Comparison of ENCODE assay signal across 8 cellular contexts in genomic region chr22:19120829-19121630, GRCh38. TPM values are rescaled to one million over a fixed set of nuclear protein-coding genes. Genes with fewer than 3 reads are reported as not detected.
A peak's percentile ranks its signal among the peaks of the same experiment; 100 is the strongest.
DNase-seq lines count a peak whose midpoint lies in the region; ATAC-seq and TF ChIP-seq lines count a peak whose summit lies in the region.

No MANE protein-coding gene starts in this region.

- WGBS in mesendoderm (ENCODE audit: extremely low coverage, insufficient coverage, low lambda C conversion rate): no CpG with 5 or more reads among the region's 23 CpGs

- H3K27ac ChIP-seq in PC-3 (ENCODE audit: low read length) (peak overlapping the region; percentile 20; the same call in 1 of the 2 replicates), colonic mucosa (peak overlapping the region; percentile 91), mesendoderm (ENCODE audit: low read depth, low read length) (no peak overlapping the region)

- H3K4me3 ChIP-seq in PC-3 (ENCODE audit: low read length): peak overlapping the region; percentile 96
- H3K4me3 ChIP-seq in colonic mucosa: peak overlapping the region; percentile 92
- peak overlapping the region; percentile 95 for H3K4me3 ChIP-seq in mesendoderm (ENCODE audit: low read length)

- peaks cover 35% of the 10 kb centered on the region; the same call in 1 of the 2 replicates for H4K20me1 ChIP-seq in PC-3 (ENCODE audit: low read length)

- H3K4ac ChIP-seq in mesendoderm (ENCODE audit: low read depth, low read length): no peak overlapping the region

- H3K23ac ChIP-seq in mesendoderm (ENCODE audit: low read length): no peak overlapping the region

- POLR2A ChIA-PET in PC-3 (lab: Charles Lee; ENCODE audit: unreplicated experiment): interaction anchor here (0.6 kb wide), 1 partner anchor 35 kb away, joined by 7 read pairs; no protein-coding TSS in a partner anchor

- H3K18ac ChIP-seq in mesendoderm (ENCODE audit: low read length): no peak overlapping the region

- H3K79me2 ChIP-seq in PC-3 (ENCODE audit: low read length) (peaks cover 58% of the 10 kb centered on the region), mesendoderm (ENCODE audit: control insufficient read depth, insufficient read depth, low read length) (peaks cover 53% of the 10 kb centered on the region)

- H3K4me1 ChIP-seq in PC-3 (ENCODE audit: insufficient read depth, low read length) (peaks cover 13% of the 10 kb centered on the region), colonic mucosa (peaks cover 28% of the 10 kb centered on the region), mesendoderm (ENCODE audit: control insufficient read depth, low read depth, low read length) (peaks cover 6% of the 10 kb centered on the region)

- no peak overlapping the region for H2BK120ac ChIP-seq in mesendoderm (ENCODE audit: low read depth, low read length)

- TF ChIP-seq CTCF in PC-3 (conservative IDR thresholded peaks at IDR 0.05; ENCODE audit: low read depth, low read length) (no peak), colonic mucosa (IDR thresholded peaks at IDR 0.05) (no peak)

- H3F3A ChIP-seq in PC-3 (ENCODE audit: low read length, unreplicated experiment): no peaks in the 10 kb centered on the region

- intact Hi-C loops in PC-3 (cut with micrococcal nuclease) (no loop called here), colonic mucosa (cut with DNase I) (no loop called here)

- no peak overlapping the region for H4K5ac ChIP-seq in mesendoderm (ENCODE audit: low read length)

- peak overlapping the region; percentile 78 for H3K9ac ChIP-seq in PC-3 (ENCODE audit: low read length)
- H3K9ac ChIP-seq in colonic mucosa (ENCODE audit: low read depth in 2 of 2, low read length in 2 of 2): peak overlapping the region; percentile 90 to 92
- peak overlapping the region; percentile 99 for H3K9ac ChIP-seq in mesendoderm (ENCODE audit: low read length)

- no peaks in the 10 kb centered on the region for H3K9me2 ChIP-seq in PC-3 (replicated peaks; ENCODE audit: low read length)

- peak; percentile 46 for DNase-seq in activated naive CD4-positive, alpha-beta T cell treated with Interleukin-2 at 50 U/mL for 16 hours
- DNase-seq in activated naive CD4-positive, alpha-beta T cell (lab: John Stamatoyannopoulos, UW): no peak
- DNase-seq in PC-3 (peak; percentile 76), colonic mucosa (peak; percentile 75), mesendoderm (peak; percentile 88), NCI-H510A treated with DMSO at 0.1 percent for 48 hours (lab: John Stamatoyannopoulos, UW) (no peak), medulla oblongata (ENCODE audit: extremely low spot score) (no peak)

- peak overlapping the region; percentile 100 for H3K56ac ChIP-seq in mesendoderm (ENCODE audit: low read length)

- H3K36me3 ChIP-seq in PC-3 (ENCODE audit: low read depth, low read length) (no peaks in the 10 kb centered on the region), colonic mucosa (no peaks in the 10 kb centered on the region), mesendoderm (ENCODE audit: control insufficient read depth, insufficient read depth, low read length) (no peaks in the 10 kb centered on the region)

- H3K9me3 ChIP-seq in PC-3 (ENCODE audit: low read length): no peaks in the 10 kb centered on the region
- no peaks in the 10 kb centered on the region for H3K9me3 ChIP-seq in colonic mucosa

- H2BK15ac ChIP-seq in mesendoderm (replicated peaks; ENCODE audit: low read depth): no peak overlapping the region

- no peaks in the 10 kb centered on the region for H3K27me3 ChIP-seq in PC-3 (ENCODE audit: low read length)
- no peaks in the 10 kb centered on the region for H3K27me3 ChIP-seq in colonic mucosa
- no peaks in the 10 kb centered on the region for H3K27me3 ChIP-seq in mesendoderm (ENCODE audit: insufficient read depth, low read length, poor library complexity)

- H3K4me2 ChIP-seq in PC-3 (ENCODE audit: low read length): peak overlapping the region; percentile 90
- H3K4me2 ChIP-seq in mesendoderm (ENCODE audit: low read length): peak overlapping the region; percentile 87

- H4K8ac ChIP-seq in mesendoderm (ENCODE audit: low read depth, low read length): no peak overlapping the region

- peak; percentile 75 for ATAC-seq in PC-3
- ATAC-seq in GM21723 (IDR thresholded peaks at IDR 0.05; ENCODE audit: unreplicated experiment): no peak

- H2AFZ ChIP-seq in PC-3 (ENCODE audit: low read length): no peak overlapping the region

- BruUV-seq in PC-3 (replicated peaks; lab: Mats Ljungman, UMichigan): TSS peak; percentile 53

- CTCF ChIA-PET in PC-3 (lab: Charles Lee): no interaction called here

- H2BK5ac ChIP-seq in mesendoderm (ENCODE audit: low read length): no peak overlapping the region

- H3K79me1 ChIP-seq in mesendoderm (ENCODE audit: low read length): peaks cover 35% of the 10 kb centered on the region

- H2AK5ac ChIP-seq in mesendoderm (ENCODE audit: low read length): no peak overlapping the region

RNA-seq across cellular contexts. Expression of gene DGCR2, which starts 1.2 kb away (rescaled TPM):
- total RNA-seq in PC-3 (2014; rRNA removed) (36.1 and 46.1 TPM in 2 replicates), colonic mucosa (10 to 100 TPM; 71.6 to 82.5 TPM)
- polyA plus RNA-seq in mesendoderm (2013, experiment 1 of 2): 33.9 TPM
- polyA plus RNA-seq in mesendoderm (2013, experiment 2 of 2): 32.7 TPM

RNA-seq across cellular contexts. Expression of gene TSSK2, which starts 10.1 kb away (rescaled TPM):
- total RNA-seq in PC-3 (2014; rRNA removed): 0.17 TPM in 1 of 2 replicates, not detected in the other
- total RNA-seq in colonic mucosa: not detected
- polyA plus RNA-seq in mesendoderm (2013, experiment 1 of 2): not detected
- not detected for polyA plus RNA-seq in mesendoderm (2013, experiment 2 of 2)

RNA-seq across cellular contexts. Expression of gene ESS2, which starts 23.4 kb away (rescaled TPM):
- 12.6 and 22.9 TPM in 2 replicates for total RNA-seq in PC-3 (2014; rRNA removed)
- total RNA-seq in colonic mucosa: 10 to 100 TPM; 12.8 to 16.1 TPM
- 10.7 TPM for polyA plus RNA-seq in mesendoderm (2013, experiment 1 of 2)
- polyA plus RNA-seq in mesendoderm (2013, experiment 2 of 2): 10.3 TPM

RNA-seq across cellular contexts. Expression of gene GSC2, which starts 29.1 kb away (rescaled TPM):
- total RNA-seq in PC-3 (2014; rRNA removed) (not detected in 2 replicates), colonic mucosa (not detected)
- polyA plus RNA-seq in mesendoderm (2013, experiment 1 of 2): 0.04 TPM
- polyA plus RNA-seq in mesendoderm (2013, experiment 2 of 2): 0.06 TPM

RNA-seq across cellular contexts. Expression of gene SLC25A1, which starts 57.5 kb away (rescaled TPM):
- total RNA-seq in PC-3 (2014; rRNA removed) (81.6 and 91.7 TPM in 2 replicates), colonic mucosa (100 to 1,000 TPM; 191 to 218 TPM)
- 77.7 TPM for polyA plus RNA-seq in mesendoderm (2013, experiment 1 of 2)
- polyA plus RNA-seq in mesendoderm (2013, experiment 2 of 2): 80.7 TPM

Comparison
In these comparisons a context has a peak if more than half of its experiments do, and no peak if none do; other contexts are left out.
1. DNase-seq: peak in activated naive CD4-positive, alpha-beta T cell treated with Interleukin-2 at 50 U/mL for 16 hours (single experiment), PC-3 (single experiment), colonic mucosa (single experiment) and mesendoderm (single experiment); none in activated naive CD4-positive, alpha-beta T cell (0 of 4), NCI-H510A treated with DMSO at 0.1 percent for 48 hours (single experiment) and medulla oblongata (single experiment).
2. Peak in every context shown above with its lines, with median percentiles within 50 percentile points of each other: H3K4me3 ChIP-seq and H3K9ac ChIP-seq.